ENCODE assay signal across 24 cellular contexts in the genomic region with DNA sequence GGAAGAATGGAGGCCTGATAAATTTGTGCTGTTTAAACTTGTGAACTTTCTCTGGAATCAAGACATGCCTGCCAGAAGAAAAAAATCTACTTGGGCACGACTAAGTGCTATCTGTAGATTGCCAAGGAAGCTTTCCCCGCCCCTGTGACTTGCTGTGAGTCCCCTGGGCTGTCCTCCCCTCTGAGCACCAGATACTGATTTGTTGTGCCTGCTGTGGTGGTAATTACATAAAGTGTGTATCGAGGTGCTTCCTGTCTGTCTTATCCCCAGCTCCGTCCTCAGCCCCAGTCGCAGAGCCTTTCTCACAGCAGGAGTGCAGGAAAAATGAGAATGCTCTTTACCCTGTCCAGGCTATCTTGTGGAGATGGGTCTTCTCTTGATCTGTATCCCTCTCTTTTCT. TPM values are rescaled to one million over a fixed set of nuclear protein-coding genes. Genes with fewer than 3 reads are reported as not detected.
DNase-seq lines count a peak whose midpoint lies in the region; ATAC-seq and TF ChIP-seq lines count a peak whose summit lies in the region.
"Had no signal": no experiment of that assay in that cellular context is flagged by ENCODE, and none has a peak within 500 bp of the region (broad histone marks: within the 10 kb centered on the region; RNA-seq: fewer than 3 reads in every experiment).

No MANE protein-coding gene starts in this region.

- no peak overlapping the region for H3K4me3 Mint-ChIP-seq in activated T-cell treated with anti-CD3 and anti-CD28 coated beads, Interleukin-2, amount 50 U/mL, for 72 hours
- no peak overlapping the region for H3K4me3 Mint-ChIP-seq in memory B cell
- no peak overlapping the region for H3K4me3 Mint-ChIP-seq in stimulated activated memory B cell treated with anti-CD40 and anti-IgM and Interleukin-4, amounts not matched to agents 10 μg/mL and 1 μg/mL and 100 μg/mL, for 72 hours
- H3K4me3 Mint-ChIP-seq: CD4-positive, alpha-beta memory T cell; immature natural killer cell; natural killer cell treated with Interleukin-12 subunit alpha and Interleukin-12 subunit beta and Interleukin-15 and Interleukin-18, amount 100 ng/mL, for 72 hours had no signal

- TF ChIP-seq EP300 in transverse colon (IDR thresholded peaks at IDR 0.05; ENCODE audit: low read depth) = no peak

- no peaks in the 10 kb centered on the region for H3K36me3 Mint-ChIP-seq in activated T-cell treated with anti-CD3 and anti-CD28 coated beads, Interleukin-2, amount 50 U/mL, for 72 hours (ENCODE audit: insufficient read depth in 2 of 2)
- H3K36me3 Mint-ChIP-seq in memory B cell = peaks cover 12% of the 10 kb centered on the region
- H3K36me3 Mint-ChIP-seq in stimulated activated memory B cell treated with anti-CD40 and anti-IgM and Interleukin-4, amounts not matched to agents 10 μg/mL and 1 μg/mL and 100 μg/mL, for 72 hours = peaks cover 8% of the 10 kb centered on the region
- H3K36me3 Mint-ChIP-seq: CD4-positive, alpha-beta memory T cell; immature natural killer cell; natural killer cell treated with Interleukin-12 subunit alpha and Interleukin-12 subunit beta and Interleukin-15 and Interleukin-18, amount 100 ng/mL, for 72 hours had no signal

- no peaks in the 10 kb centered on the region for H3K9me3 Mint-ChIP-seq in activated T-cell treated with anti-CD3 and anti-CD28 coated beads, Interleukin-2, amount 50 U/mL, for 72 hours
- no peaks in the 10 kb centered on the region for H3K9me3 Mint-ChIP-seq in memory B cell
- H3K9me3 Mint-ChIP-seq in stimulated activated memory B cell treated with anti-CD40 and anti-IgM and Interleukin-4, amounts not matched to agents 10 μg/mL and 1 μg/mL and 100 μg/mL, for 72 hours = no peaks in the 10 kb centered on the region
- H3K9me3 Mint-ChIP-seq: CD4-positive, alpha-beta memory T cell; immature natural killer cell; natural killer cell treated with Interleukin-12 subunit alpha and Interleukin-12 subunit beta and Interleukin-15 and Interleukin-18, amount 100 ng/mL, for 72 hours had no signal

- no peak for ATAC-seq in activated T-cell treated with anti-CD3 and anti-CD28 coated beads, Interleukin-2, amount 50 U/mL, for 72 hours (replicated peaks in 1 of 2)
- no peak for ATAC-seq in memory B cell (ENCODE audit: low read depth)
- no peak for ATAC-seq in HG02840 (IDR thresholded peaks at IDR 0.05; ENCODE audit: low FRiP score, unreplicated experiment)
- ATAC-seq in stimulated activated memory B cell treated with anti-CD40 and anti-IgM and Interleukin-4, amounts not matched to agents 10 μg/mL and 1 μg/mL and 100 μg/mL, for 72 hours = no peak
- ATAC-seq: lower lobe of right lung; natural killer cell treated with Interleukin-12 subunit alpha and Interleukin-12 subunit beta and Interleukin-15 and Interleukin-18, amount 100 ng/mL, for 72 hours; SK-N-SH treated with all-trans-retinoic acid at 6 μM for 48 hours had no signal

- DNase-seq in activated T-cell treated with anti-CD3 and anti-CD28 coated beads, Interleukin-2, amount 50 U/mL, for 72 hours = no peak
- DNase-seq in activated T-cell treated with anti-CD3 and anti-CD28 coated beads, Interleukin-2, amount 50 U/mL, for 48 hours = no peak
- DNase-seq in SK-N-DZ (ENCODE audit: low spot score) (peak; percentile 74), memory B cell (ENCODE audit: low spot score in 2 of 2) (no peak), transverse colon (no peak), putamen (ENCODE audit: low spot score) (no peak)
- DNase-seq: activated CD8-positive, alpha-beta memory T cell treated with anti-CD3 and anti-CD28 coated beads, Interleukin-2, amount 50 U/mL, for 4 hours; activated gamma-delta T cell treated with Interleukin-2 at 50 U/mL for 16 hours; amygdala; CD4-positive, alpha-beta memory T cell; DMS79 treated with DMSO at 0.1 percent for 48 hours; effector CD4-positive, alpha-beta T cell; immature natural killer cell; lower lobe of right lung; NCI-H1694 treated with DMSO at 0.1 percent for 48 hours; NCI-H526; Peyer's patch; T-helper 9 cell; thyroid gland had no signal

- no peaks in the 10 kb centered on the region for H3K36me3 ChIP-seq in transverse colon
- H3K36me3 ChIP-seq: lower lobe of right lung, Peyer's patch, prostate gland, thyroid gland had no signal

- no peak for TF ChIP-seq CTCF in transverse colon (IDR thresholded peaks at IDR 0.05)

- WGBS in transverse colon (ENCODE audit: low coverage in 1 of 2), 2 donors = 57 to 68% methylated on average over 5 of the region's 5 CpGs

- H3K4me1 ChIP-seq in transverse colon = peaks cover 11 to 49% (median 22%) of the 10 kb centered on the region in 4 donors
- H3K4me1 ChIP-seq: prostate gland had no signal

- in situ Hi-C loops in transverse colon (cut with MboI; ENCODE audit: low pct_ligation_motif_present in 1 of 4, low pct_unique_long_range_greater_than_20kb in 1 of 4, low sequenced_read_pairs in 3 of 4) = no loop called here

- H3K27me3 ChIP-seq in transverse colon = no peaks in the 10 kb centered on the region
- H3K27me3 ChIP-seq: Peyer's patch, thyroid gland had no signal

- H3K27me3 Mint-ChIP-seq in activated T-cell treated with anti-CD3 and anti-CD28 coated beads, Interleukin-2, amount 50 U/mL, for 72 hours (ENCODE audit: low read depth) = peaks cover 7% of the 10 kb centered on the region
- H3K27me3 Mint-ChIP-seq in memory B cell = no peaks in the 10 kb centered on the region
- no peaks in the 10 kb centered on the region for H3K27me3 Mint-ChIP-seq in stimulated activated memory B cell treated with anti-CD40 and anti-IgM and Interleukin-4, amounts not matched to agents 10 μg/mL and 1 μg/mL and 100 μg/mL, for 72 hours
- H3K27me3 Mint-ChIP-seq: natural killer cell treated with Interleukin-12 subunit alpha and Interleukin-12 subunit beta and Interleukin-15 and Interleukin-18, amount 100 ng/mL, for 72 hours had no signal

- no peaks in the 10 kb centered on the region for H3K4me1 Mint-ChIP-seq in activated T-cell treated with anti-CD3 and anti-CD28 coated beads, Interleukin-2, amount 50 U/mL, for 72 hours (ENCODE audit: low read depth)
- H3K4me1 Mint-ChIP-seq in memory B cell = peaks cover 44% of the 10 kb centered on the region
- H3K4me1 Mint-ChIP-seq in stimulated activated memory B cell treated with anti-CD40 and anti-IgM and Interleukin-4, amounts not matched to agents 10 μg/mL and 1 μg/mL and 100 μg/mL, for 72 hours = peaks cover 65% of the 10 kb centered on the region
- H3K4me1 Mint-ChIP-seq: CD4-positive, alpha-beta memory T cell had no signal

- no peak for TF ChIP-seq POLR2A in transverse colon (IDR thresholded peaks at IDR 0.05)

- H3K27ac Mint-ChIP-seq in activated T-cell treated with anti-CD3 and anti-CD28 coated beads, Interleukin-2, amount 50 U/mL, for 72 hours = peak overlapping the region; percentile 82
- peak overlapping the region; percentile 86 for H3K27ac Mint-ChIP-seq in memory B cell
- no peak overlapping the region for H3K27ac Mint-ChIP-seq in stimulated activated memory B cell treated with anti-CD40 and anti-IgM and Interleukin-4, amounts not matched to agents 10 μg/mL and 1 μg/mL and 100 μg/mL, for 72 hours
- H3K27ac Mint-ChIP-seq: CD4-positive, alpha-beta memory T cell; immature natural killer cell; natural killer cell treated with Interleukin-12 subunit alpha and Interleukin-12 subunit beta and Interleukin-15 and Interleukin-18, amount 100 ng/mL, for 72 hours had no signal

- H3K27ac ChIP-seq in transverse colon = peak overlapping the region in 3 of 4 donors; percentile 2 to 22 (median 11)
- H3K27ac ChIP-seq: lower lobe of right lung, prostate gland, thyroid gland had no signal

- intact Hi-C loops in transverse colon (cut with DNase I; ENCODE audit: low total_unique reads) = no loop called here

- H3K4me3 ChIP-seq in transverse colon = no peak overlapping the region
- H3K4me3 ChIP-seq: lower lobe of right lung, Peyer's patch, prostate gland, thyroid gland had no signal

- H3K9me3 ChIP-seq in transverse colon = no peaks in the 10 kb centered on the region
- H3K9me3 ChIP-seq: lower lobe of right lung, Peyer's patch, prostate gland, thyroid gland had no signal

RNA-seq across cellular contexts. Expression of gene TRIO, which starts 53.9 kb away (rescaled TPM):
- total RNA-seq in activated T-cell treated with anti-CD3 and anti-CD28 coated beads, Interleukin-2, amount 50 U/mL, for 72 hours = 10 to 100 TPM; 13.2 to 14.0 TPM
- polyA plus RNA-seq in SK-N-DZ (2014; cell fraction: cytosol; rRNA removed) = 28.7 and 32.3 TPM in 2 replicates
- 56.3 and 115 TPM in 2 replicates for polyA plus RNA-seq in SK-N-DZ (2014; cell fraction: nucleus; rRNA removed)
- 100 to 1,000 TPM; 186 to 388 (median 285) TPM for total RNA-seq in transverse colon

Comparison
In these comparisons a context has a peak if more than half of its experiments do, and no peak if none do; other contexts are left out.
1. RNA of gene TRIO, which starts 53.9 kb away (total RNA-seq): 186 to 388 TPM in transverse colon; 13.2 to 14.0 TPM in activated T-cell treated with anti-CD3 and anti-CD28 coated beads, Interleukin-2, amount 50 U/mL, for 72 hours; every median in the first group is over 10 times any median in the second.